In the genomic region with DNA sequence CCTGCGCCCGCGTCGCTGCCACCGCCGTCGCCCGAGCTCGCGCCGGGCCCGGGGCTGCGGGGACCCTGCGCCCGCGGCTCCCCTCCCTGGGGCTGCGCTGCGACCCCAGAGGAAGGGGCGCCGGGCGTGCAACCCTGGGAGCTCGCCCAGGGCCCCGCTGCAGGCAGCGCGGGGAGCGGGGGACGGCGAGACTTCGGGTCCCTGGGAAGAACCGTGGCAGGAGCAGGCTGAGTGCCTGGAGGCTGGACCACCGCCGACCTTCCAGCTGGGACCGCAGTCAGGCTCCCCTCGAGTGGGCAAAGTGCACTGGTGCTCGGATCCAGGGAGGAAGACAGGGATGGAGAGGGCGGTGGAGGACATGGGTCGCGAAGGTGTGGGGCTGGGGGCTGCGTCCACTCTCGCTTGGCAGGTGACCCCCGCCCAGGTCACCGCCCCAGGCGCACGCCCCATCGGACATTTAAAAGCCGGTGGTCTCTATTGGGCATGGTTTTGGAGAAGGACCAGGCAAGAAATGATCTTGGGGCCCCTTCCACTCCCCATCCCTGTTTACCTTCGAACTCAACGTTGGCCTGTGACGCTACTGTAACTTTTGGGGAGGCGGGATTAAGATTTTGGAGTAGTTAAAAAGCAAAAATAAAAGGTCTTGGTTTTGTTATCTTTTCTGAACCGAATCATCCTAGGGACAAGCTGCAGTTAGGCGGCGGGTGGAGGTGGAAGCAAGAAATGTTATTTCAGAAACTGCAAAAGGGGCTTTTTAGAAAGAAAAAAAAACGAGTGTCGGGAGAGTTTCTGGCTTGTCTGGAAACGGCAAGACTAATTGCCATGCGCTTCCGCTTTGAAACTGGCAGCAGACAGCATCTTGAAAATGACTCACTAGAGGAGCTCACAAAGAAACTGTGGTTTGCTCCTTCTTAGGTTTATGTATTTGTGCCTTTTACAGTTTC, we compare ENCODE assay signal across 1 cellular context.
TF ChIP-seq lines count a peak whose summit lies in the region.

No MANE protein-coding gene starts in this region.

TF ChIP-seq in HepG2, 621 proteins besides CTCF, POLR2A, EP300 and RAD21 (continued from another document and continues in another):
- TF ChIP-seq SP4 (CRISPR knock-in tag; IDR thresholded peaks at IDR 0.05) (no peak), HNF4A (CRISPR knock-in tag; IDR thresholded peaks at IDR 0.05) (peak; percentile 22; the same call in 1 of the 2 replicates), ZNF773 (CRISPR knock-in tag; IDR thresholded peaks at IDR 0.05; ENCODE audit: borderline replicate concordance) (no peak), NR1H2 (CRISPR knock-in tag; IDR thresholded peaks at IDR 0.05; ENCODE audit: borderline replicate concordance, low read depth) (no peak), TCF12 (IDR thresholded peaks at IDR 0.05) (no peak), TCF12 (CRISPR knock-in tag; IDR thresholded peaks at IDR 0.05) (no peak), GABPA (IDR thresholded peaks at IDR 0.05; ENCODE audit: low read depth, low read length) (no peak), GABPA (CRISPR knock-in tag; IDR thresholded peaks at IDR 0.05; ENCODE audit: low read depth) (no peak), ZSCAN25 (CRISPR knock-in tag; IDR thresholded peaks at IDR 0.05) (no peak), ZEB1 (IDR thresholded peaks at IDR 0.05; ENCODE audit: insufficient replicate concordance, low read depth) (no peak), ZNF790 (CRISPR knock-in tag; IDR thresholded peaks at IDR 0.05; ENCODE audit: borderline replicate concordance) (no peak; the same call in 1 of the 2 replicates), ZNF605 (CRISPR knock-in tag; IDR thresholded peaks at IDR 0.05) (no peak), ZNF709 (CRISPR knock-in tag; IDR thresholded peaks at IDR 0.05) (no peak), ZNF614 (CRISPR knock-in tag; IDR thresholded peaks at IDR 0.05; ENCODE audit: borderline replicate concordance) (no peak), GABPB1 (CRISPR knock-in tag; IDR thresholded peaks at IDR 0.05) (no peak; the same call in 1 of the 2 replicates), STAT5B (CRISPR knock-in tag; IDR thresholded peaks at IDR 0.05) (no peak), KDM5B (CRISPR knock-in tag; IDR thresholded peaks at IDR 0.05; ENCODE audit: borderline replicate concordance) (peak; percentile 37; the same call in 1 of the 2 replicates), THYN1 (CRISPR knock-in tag; IDR thresholded peaks at IDR 0.05; ENCODE audit: borderline replicate concordance, low read depth) (no peak), ZNF563 (CRISPR knock-in tag; IDR thresholded peaks at IDR 0.05) (peak; percentile 37; the same call in 1 of the 2 replicates), NCOR1 (IDR thresholded peaks at IDR 0.05; ENCODE audit: borderline replicate concordance, low read length) (no peak), NFRKB (IDR thresholded peaks at IDR 0.05) (no peak), ZNF234 (CRISPR knock-in tag; conservative IDR thresholded peaks at IDR 0.05) (no peak), ZNF768 (CRISPR knock-in tag; IDR thresholded peaks at IDR 0.05) (peak; percentile 43; the same call in 1 of the 2 replicates), NR2F1 (CRISPR knock-in tag; IDR thresholded peaks at IDR 0.05) (no peak), KLF6 (CRISPR knock-in tag; IDR thresholded peaks at IDR 0.05) (no peak), KLF9 (CRISPR knock-in tag; IDR thresholded peaks at IDR 0.05; ENCODE audit: low read depth) (0 out of 2 replicates have a peak, but pooled peaks have one; percentile 30), SRSF1 (optimal IDR thresholded peaks at IDR 0.05; ENCODE audit: low read depth, low read length) (no peak), MBNL3 (CRISPR knock-in tag; conservative IDR thresholded peaks at IDR 0.05) (no peak), ZNF17 (CRISPR knock-in tag; IDR thresholded peaks at IDR 0.05) (no peak), ZNF235 (CRISPR knock-in tag; IDR thresholded peaks at IDR 0.05; ENCODE audit: borderline replicate concordance) (no peak)
- TF ChIP-seq, protein P1, sequence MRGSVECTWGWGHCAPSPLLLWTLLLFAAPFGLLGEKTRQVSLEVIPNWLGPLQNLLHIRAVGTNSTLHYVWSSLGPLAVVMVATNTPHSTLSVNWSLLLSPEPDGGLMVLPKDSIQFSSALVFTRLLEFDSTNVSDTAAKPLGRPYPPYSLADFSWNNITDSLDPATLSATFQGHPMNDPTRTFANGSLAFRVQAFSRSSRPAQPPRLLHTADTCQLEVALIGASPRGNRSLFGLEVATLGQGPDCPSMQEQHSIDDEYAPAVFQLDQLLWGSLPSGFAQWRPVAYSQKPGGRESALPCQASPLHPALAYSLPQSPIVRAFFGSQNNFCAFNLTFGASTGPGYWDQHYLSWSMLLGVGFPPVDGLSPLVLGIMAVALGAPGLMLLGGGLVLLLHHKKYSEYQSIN (CRISPR knock-in tag; IDR thresholded peaks at IDR 0.05; ENCODE audit: borderline replicate concordance) = no peak
- TF ChIP-seq, protein P2, sequence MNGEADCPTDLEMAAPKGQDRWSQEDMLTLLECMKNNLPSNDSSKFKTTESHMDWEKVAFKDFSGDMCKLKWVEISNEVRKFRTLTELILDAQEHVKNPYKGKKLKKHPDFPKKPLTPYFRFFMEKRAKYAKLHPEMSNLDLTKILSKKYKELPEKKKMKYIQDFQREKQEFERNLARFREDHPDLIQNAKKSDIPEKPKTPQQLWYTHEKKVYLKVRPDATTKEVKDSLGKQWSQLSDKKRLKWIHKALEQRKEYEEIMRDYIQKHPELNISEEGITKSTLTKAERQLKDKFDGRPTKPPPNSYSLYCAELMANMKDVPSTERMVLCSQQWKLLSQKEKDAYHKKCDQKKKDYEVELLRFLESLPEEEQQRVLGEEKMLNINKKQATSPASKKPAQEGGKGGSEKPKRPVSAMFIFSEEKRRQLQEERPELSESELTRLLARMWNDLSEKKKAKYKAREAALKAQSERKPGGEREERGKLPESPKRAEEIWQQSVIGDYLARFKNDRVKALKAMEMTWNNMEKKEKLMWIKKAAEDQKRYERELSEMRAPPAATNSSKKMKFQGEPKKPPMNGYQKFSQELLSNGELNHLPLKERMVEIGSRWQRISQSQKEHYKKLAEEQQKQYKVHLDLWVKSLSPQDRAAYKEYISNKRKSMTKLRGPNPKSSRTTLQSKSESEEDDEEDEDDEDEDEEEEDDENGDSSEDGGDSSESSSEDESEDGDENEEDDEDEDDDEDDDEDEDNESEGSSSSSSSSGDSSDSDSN (CRISPR knock-in tag; IDR thresholded peaks at IDR 0.05) = peak; percentile 66; the same call in 1 of the 2 replicates
- TF ChIP-seq, protein P3, sequence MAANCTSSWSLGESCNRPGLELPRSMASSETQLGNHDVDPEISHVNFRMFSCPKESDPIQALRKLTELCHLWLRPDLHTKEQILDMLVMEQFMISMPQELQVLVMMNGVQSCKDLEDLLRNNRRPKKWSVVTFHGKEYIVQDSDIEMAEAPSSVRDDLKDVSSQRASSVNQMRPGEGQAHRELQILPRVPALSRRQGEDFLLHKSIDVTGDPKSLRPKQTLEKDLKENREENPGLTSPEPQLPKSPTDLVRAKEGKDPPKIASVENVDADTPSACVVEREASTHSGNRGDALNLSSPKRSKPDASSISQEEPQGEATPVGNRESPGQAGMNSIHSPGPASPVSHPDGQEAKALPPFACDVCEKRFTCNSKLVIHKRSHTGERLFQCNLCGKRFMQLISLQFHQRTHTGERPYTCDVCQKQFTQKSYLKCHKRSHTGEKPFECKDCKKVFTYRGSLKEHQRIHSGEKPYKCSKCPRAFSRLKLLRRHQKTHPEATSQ (CRISPR knock-in tag; IDR thresholded peaks at IDR 0.05; ENCODE audit: borderline replicate concordance) = no peak
- TF ChIP-seq, protein P4, sequence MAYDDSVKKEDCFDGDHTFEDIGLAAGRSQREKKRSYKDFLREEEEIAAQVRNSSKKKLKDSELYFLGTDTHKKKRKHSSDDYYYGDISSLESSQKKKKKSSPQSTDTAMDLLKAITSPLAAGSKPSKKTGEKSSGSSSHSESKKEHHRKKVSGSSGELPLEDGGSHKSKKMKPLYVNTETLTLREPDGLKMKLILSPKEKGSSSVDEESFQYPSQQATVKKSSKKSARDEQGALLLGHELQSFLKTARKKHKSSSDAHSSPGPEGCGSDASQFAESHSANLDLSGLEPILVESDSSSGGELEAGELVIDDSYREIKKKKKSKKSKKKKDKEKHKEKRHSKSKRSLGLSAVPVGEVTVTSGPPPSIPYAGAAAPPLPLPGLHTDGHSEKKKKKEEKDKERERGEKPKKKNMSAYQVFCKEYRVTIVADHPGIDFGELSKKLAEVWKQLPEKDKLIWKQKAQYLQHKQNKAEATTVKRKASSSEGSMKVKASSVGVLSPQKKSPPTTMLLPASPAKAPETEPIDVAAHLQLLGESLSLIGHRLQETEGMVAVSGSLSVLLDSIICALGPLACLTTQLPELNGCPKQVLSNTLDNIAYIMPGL (CRISPR knock-in tag; IDR thresholded peaks at IDR 0.05; ENCODE audit: borderline replicate concordance in 1 of 2, low read depth in 1 of 2) = 0 out of 4 replicates have a peak, but pooled peaks of 1 of the 2 experiments have one; percentile 24
- TF ChIP-seq, protein P5, sequence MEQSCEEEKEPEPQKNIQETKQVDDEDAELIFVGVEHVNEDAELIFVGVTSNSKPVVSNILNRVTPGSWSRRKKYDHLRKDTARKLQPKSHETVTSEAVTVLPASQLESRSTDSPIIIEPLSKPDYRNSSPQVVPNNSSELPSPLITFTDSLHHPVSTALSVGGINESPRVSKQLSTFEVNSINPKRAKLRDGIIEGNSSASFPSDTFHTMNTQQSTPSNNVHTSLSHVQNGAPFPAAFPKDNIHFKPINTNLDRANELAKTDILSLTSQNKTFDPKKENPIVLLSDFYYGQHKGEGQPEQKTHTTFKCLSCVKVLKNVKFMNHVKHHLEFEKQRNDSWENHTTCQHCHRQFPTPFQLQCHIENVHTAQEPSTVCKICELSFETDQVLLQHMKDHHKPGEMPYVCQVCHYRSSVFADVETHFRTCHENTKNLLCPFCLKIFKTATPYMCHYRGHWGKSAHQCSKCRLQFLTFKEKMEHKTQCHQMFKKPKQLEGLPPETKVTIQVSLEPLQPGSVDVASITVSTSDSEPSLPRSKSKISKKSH (CRISPR knock-in tag; IDR thresholded peaks at IDR 0.05; ENCODE audit: borderline replicate concordance) = no peak
- TF ChIP-seq, protein P6, sequence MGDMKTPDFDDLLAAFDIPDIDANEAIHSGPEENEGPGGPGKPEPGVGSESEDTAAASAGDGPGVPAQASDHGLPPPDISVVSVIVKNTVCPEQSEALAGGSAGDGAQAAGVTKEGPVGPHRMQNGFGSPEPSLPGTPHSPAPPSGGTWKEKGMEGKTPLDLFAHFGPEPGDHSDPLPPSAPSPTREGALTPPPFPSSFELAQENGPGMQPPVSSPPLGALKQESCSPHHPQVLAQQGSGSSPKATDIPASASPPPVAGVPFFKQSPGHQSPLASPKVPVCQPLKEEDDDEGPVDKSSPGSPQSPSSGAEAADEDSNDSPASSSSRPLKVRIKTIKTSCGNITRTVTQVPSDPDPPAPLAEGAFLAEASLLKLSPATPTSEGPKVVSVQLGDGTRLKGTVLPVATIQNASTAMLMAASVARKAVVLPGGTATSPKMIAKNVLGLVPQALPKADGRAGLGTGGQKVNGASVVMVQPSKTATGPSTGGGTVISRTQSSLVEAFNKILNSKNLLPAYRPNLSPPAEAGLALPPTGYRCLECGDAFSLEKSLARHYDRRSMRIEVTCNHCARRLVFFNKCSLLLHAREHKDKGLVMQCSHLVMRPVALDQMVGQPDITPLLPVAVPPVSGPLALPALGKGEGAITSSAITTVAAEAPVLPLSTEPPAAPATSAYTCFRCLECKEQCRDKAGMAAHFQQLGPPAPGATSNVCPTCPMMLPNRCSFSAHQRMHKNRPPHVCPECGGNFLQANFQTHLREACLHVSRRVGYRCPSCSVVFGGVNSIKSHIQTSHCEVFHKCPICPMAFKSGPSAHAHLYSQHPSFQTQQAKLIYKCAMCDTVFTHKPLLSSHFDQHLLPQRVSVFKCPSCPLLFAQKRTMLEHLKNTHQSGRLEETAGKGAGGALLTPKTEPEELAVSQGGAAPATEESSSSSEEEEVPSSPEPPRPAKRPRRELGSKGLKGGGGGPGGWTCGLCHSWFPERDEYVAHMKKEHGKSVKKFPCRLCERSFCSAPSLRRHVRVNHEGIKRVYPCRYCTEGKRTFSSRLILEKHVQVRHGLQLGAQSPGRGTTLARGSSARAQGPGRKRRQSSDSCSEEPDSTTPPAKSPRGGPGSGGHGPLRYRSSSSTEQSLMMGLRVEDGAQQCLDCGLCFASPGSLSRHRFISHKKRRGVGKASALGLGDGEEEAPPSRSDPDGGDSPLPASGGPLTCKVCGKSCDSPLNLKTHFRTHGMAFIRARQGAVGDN (CRISPR knock-in tag; IDR thresholded peaks at IDR 0.05) = peak; percentile 60
- TF ChIP-seq, protein P7, sequence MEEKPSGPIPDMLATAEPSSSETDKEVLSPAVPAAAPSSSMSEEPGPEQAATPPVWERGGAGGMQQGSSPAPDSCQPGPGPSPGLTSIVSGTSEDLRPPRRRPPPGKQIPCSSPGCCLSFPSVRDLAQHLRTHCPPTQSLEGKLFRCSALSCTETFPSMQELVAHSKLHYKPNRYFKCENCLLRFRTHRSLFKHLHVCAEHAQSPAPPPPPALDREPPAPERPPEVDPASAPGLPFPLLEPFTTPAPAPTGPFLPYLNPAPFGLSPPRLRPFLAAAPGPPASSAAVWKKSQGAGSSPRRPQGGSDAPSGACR (CRISPR knock-in tag; IDR thresholded peaks at IDR 0.05) = no peak
- TF ChIP-seq, protein P8, sequence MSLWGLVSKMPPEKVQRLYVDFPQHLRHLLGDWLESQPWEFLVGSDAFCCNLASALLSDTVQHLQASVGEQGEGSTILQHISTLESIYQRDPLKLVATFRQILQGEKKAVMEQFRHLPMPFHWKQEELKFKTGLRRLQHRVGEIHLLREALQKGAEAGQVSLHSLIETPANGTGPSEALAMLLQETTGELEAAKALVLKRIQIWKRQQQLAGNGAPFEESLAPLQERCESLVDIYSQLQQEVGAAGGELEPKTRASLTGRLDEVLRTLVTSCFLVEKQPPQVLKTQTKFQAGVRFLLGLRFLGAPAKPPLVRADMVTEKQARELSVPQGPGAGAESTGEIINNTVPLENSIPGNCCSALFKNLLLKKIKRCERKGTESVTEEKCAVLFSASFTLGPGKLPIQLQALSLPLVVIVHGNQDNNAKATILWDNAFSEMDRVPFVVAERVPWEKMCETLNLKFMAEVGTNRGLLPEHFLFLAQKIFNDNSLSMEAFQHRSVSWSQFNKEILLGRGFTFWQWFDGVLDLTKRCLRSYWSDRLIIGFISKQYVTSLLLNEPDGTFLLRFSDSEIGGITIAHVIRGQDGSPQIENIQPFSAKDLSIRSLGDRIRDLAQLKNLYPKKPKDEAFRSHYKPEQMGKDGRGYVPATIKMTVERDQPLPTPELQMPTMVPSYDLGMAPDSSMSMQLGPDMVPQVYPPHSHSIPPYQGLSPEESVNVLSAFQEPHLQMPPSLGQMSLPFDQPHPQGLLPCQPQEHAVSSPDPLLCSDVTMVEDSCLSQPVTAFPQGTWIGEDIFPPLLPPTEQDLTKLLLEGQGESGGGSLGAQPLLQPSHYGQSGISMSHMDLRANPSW (CRISPR knock-in tag; IDR thresholded peaks at IDR 0.05; ENCODE audit: borderline replicate concordance) = no peak
- TF ChIP-seq, protein P9, sequence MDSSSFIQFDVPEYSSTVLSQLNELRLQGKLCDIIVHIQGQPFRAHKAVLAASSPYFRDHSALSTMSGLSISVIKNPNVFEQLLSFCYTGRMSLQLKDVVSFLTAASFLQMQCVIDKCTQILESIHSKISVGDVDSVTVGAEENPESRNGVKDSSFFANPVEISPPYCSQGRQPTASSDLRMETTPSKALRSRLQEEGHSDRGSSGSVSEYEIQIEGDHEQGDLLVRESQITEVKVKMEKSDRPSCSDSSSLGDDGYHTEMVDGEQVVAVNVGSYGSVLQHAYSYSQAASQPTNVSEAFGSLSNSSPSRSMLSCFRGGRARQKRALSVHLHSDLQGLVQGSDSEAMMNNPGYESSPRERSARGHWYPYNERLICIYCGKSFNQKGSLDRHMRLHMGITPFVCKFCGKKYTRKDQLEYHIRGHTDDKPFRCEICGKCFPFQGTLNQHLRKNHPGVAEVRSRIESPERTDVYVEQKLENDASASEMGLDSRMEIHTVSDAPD (CRISPR knock-in tag; IDR thresholded peaks at IDR 0.05) = no peak
